In the genomic region with DNA sequence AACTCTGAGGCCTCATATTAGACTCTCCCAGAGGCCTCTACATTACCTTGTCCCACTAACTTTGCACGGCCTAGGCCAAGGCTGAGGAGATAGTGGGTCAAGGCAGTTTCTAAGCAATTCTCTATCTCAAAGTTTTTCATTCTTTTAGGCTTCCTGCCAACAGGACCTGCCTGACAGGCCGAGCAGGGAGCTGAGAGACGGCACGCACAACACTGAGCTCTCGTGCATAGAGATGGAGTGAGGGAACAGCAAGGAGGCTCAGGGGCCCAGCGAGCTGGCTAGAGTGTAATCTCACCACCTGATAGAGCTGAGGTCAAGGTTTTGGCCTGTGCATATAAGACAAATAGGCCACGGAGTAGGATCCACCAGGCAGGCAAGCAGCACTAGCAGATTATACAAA, we compare ENCODE assay signal across 15 cellular contexts. TPM values are rescaled to one million over a fixed set of nuclear protein-coding genes. Genes with fewer than 3 reads are reported as not detected.
A peak's percentile ranks its signal among the peaks of the same experiment; 100 is the strongest.
DNase-seq lines count a peak whose midpoint lies in the region; ATAC-seq lines count a peak whose summit lies in the region.
"Had no signal": no experiment of that assay in that cellular context is flagged by ENCODE, and none has a peak within 500 bp of the region (broad histone marks: within the 10 kb centered on the region; RNA-seq: fewer than 3 reads in every experiment).

No MANE protein-coding gene starts in this region.

- peak overlapping the region; percentile 84 for H3K27ac ChIP-seq in temporal lobe (ENCODE audit: low read depth, low read length)
- H3K27ac ChIP-seq: adrenal gland had no signal

- no peak overlapping the region for H3K27ac Mint-ChIP-seq in activated naive CD8-positive, alpha-beta T cell treated with anti-CD3 and anti-CD28 coated beads for 36 hours
- H3K27ac Mint-ChIP-seq in memory B cell = peak overlapping the region; percentile 90
- H3K27ac Mint-ChIP-seq in activated CD4-positive, alpha-beta memory T cell treated with anti-CD3 and anti-CD28 coated beads, Interleukin-2, amount 10 ng/mL, durations not matched to agents 7 days and 5 days = no peak overlapping the region

- no peaks in the 10 kb centered on the region; the same call in 1 of the 2 replicates for H3K27me3 ChIP-seq in H7 (ENCODE audit: control insufficient read depth, insufficient read depth, low read length)
- H3K27me3 ChIP-seq: adrenal gland had no signal

- POLR2A ChIA-PET in activated CD4-positive, alpha-beta memory T cell treated with anti-CD3 and anti-CD28 coated beads, Interleukin-2, amount 10 ng/mL, durations not matched to agents 7 days and 5 days (lab: Charles Lee) = no interaction called here

- H3K9me3 Mint-ChIP-seq in activated naive CD8-positive, alpha-beta T cell treated with anti-CD3 and anti-CD28 coated beads for 36 hours = no peaks in the 10 kb centered on the region
- H3K9me3 Mint-ChIP-seq in memory B cell = no peaks in the 10 kb centered on the region
- H3K9me3 Mint-ChIP-seq in activated CD4-positive, alpha-beta memory T cell treated with anti-CD3 and anti-CD28 coated beads, Interleukin-2, amount 10 ng/mL, durations not matched to agents 7 days and 5 days = no peaks in the 10 kb centered on the region

- peaks cover 34% of the 10 kb centered on the region for H3K27me3 Mint-ChIP-seq in activated naive CD8-positive, alpha-beta T cell treated with anti-CD3 and anti-CD28 coated beads for 36 hours
- peaks cover 2% of the 10 kb centered on the region for H3K27me3 Mint-ChIP-seq in memory B cell
- peaks cover 30% of the 10 kb centered on the region for H3K27me3 Mint-ChIP-seq in activated CD4-positive, alpha-beta memory T cell treated with anti-CD3 and anti-CD28 coated beads, Interleukin-2, amount 10 ng/mL, durations not matched to agents 7 days and 5 days

- peaks cover 8% of the 10 kb centered on the region for H3K36me3 ChIP-seq in H7 (replicated peaks; ENCODE audit: control insufficient read depth, insufficient read depth, low read length)
- H3K36me3 ChIP-seq: adrenal gland had no signal

- no peak for ATAC-seq in memory B cell (ENCODE audit: low read depth)

- H3K4me3 ChIP-seq in H7 (ENCODE audit: insufficient read depth, low read depth, low read length) = no peak overlapping the region
- H3K4me3 ChIP-seq: adrenal gland had no signal

- peak overlapping the region; percentile 27 for H3K4me3 Mint-ChIP-seq in activated naive CD8-positive, alpha-beta T cell treated with anti-CD3 and anti-CD28 coated beads for 36 hours
- H3K4me3 Mint-ChIP-seq in memory B cell = no peak overlapping the region
- H3K4me3 Mint-ChIP-seq in activated CD4-positive, alpha-beta memory T cell treated with anti-CD3 and anti-CD28 coated beads, Interleukin-2, amount 10 ng/mL, durations not matched to agents 7 days and 5 days = no peak overlapping the region

- peaks cover 27% of the 10 kb centered on the region for H3K4me1 Mint-ChIP-seq in activated naive CD8-positive, alpha-beta T cell treated with anti-CD3 and anti-CD28 coated beads for 36 hours
- H3K4me1 Mint-ChIP-seq in memory B cell = peaks cover 24% of the 10 kb centered on the region
- H3K4me1 Mint-ChIP-seq in activated CD4-positive, alpha-beta memory T cell treated with anti-CD3 and anti-CD28 coated beads, Interleukin-2, amount 10 ng/mL, durations not matched to agents 7 days and 5 days = peaks cover 13% of the 10 kb centered on the region

- H3K36me3 Mint-ChIP-seq in activated naive CD8-positive, alpha-beta T cell treated with anti-CD3 and anti-CD28 coated beads for 36 hours = no peaks in the 10 kb centered on the region
- no peaks in the 10 kb centered on the region for H3K36me3 Mint-ChIP-seq in memory B cell
- H3K36me3 Mint-ChIP-seq in activated CD4-positive, alpha-beta memory T cell treated with anti-CD3 and anti-CD28 coated beads, Interleukin-2, amount 10 ng/mL, durations not matched to agents 7 days and 5 days (ENCODE audit: low read depth) = no peaks in the 10 kb centered on the region

- CTCF ChIA-PET in activated CD4-positive, alpha-beta memory T cell treated with anti-CD3 and anti-CD28 coated beads, Interleukin-2, amount 10 ng/mL, durations not matched to agents 7 days and 5 days (lab: Charles Lee) = no interaction called here

- DNase-seq in H7 (peak; percentile 2), memory B cell (ENCODE audit: low spot score in 2 of 2) (no peak), AG20443 (ENCODE audit: low spot score) (no peak), SHP77 (lab: John Stamatoyannopoulos, UW) (no peak), NCI-H2171 treated with DMSO at 0.1 percent for 48 hours (lab: John Stamatoyannopoulos, UW) (no peak)
- DNase-seq in activated naive CD8-positive, alpha-beta T cell treated with anti-CD3 and anti-CD28 coated beads for 36 hours = no peak
- no peak for DNase-seq in activated CD4-positive, alpha-beta memory T cell treated with anti-CD3 and anti-CD28 coated beads, Interleukin-2, amount 10 ng/mL, durations not matched to agents 7 days and 5 days
- DNase-seq: activated CD4-positive, alpha-beta T cell treated with anti-CD3 and anti-CD28 coated beads, Interleukin-2, amount 50 U/mL, for 4 hours; mesenchymal stem cell; NCI-H1694 treated with DMSO at 0.1 percent for 48 hours; NCI-H510A had no signal

RNA-seq across cellular contexts. Expression of a gene that starts 2.0 kb away (rescaled TPM):
- 53.0 and 63.2 TPM in 2 replicates for total RNA-seq in H7 (2014; rRNA removed; shearing (Covaris generic))
- 10 to 100 TPM; 16.4 to 18.8 TPM for total RNA-seq in activated naive CD8-positive, alpha-beta T cell treated with anti-CD3 and anti-CD28 coated beads for 36 hours
- 2.2 TPM for total RNA-seq in temporal lobe
- total RNA-seq in activated CD4-positive, alpha-beta memory T cell treated with anti-CD3 and anti-CD28 coated beads, Interleukin-2, amount 10 ng/mL, durations not matched to agents 7 days and 5 days = 1 to 10 TPM; 1.8 TPM

RNA-seq across cellular contexts. Expression of a gene that starts 34.9 kb away (rescaled TPM):
- 0.66 TPM in 1 of 2 replicates, not detected in the other for total RNA-seq in H7 (2014; rRNA removed; shearing (Covaris generic))
- total RNA-seq in activated naive CD8-positive, alpha-beta T cell treated with anti-CD3 and anti-CD28 coated beads for 36 hours = not detected
- total RNA-seq in temporal lobe = not detected
- not detected for total RNA-seq in activated CD4-positive, alpha-beta memory T cell treated with anti-CD3 and anti-CD28 coated beads, Interleukin-2, amount 10 ng/mL, durations not matched to agents 7 days and 5 days
- total RNA-seq: adrenal gland, endothelial cell of umbilical vein, glomerular endothelial cell had no signal
